Comparison of ENCODE assay signal across 14 cellular contexts in the genomic region with DNA sequence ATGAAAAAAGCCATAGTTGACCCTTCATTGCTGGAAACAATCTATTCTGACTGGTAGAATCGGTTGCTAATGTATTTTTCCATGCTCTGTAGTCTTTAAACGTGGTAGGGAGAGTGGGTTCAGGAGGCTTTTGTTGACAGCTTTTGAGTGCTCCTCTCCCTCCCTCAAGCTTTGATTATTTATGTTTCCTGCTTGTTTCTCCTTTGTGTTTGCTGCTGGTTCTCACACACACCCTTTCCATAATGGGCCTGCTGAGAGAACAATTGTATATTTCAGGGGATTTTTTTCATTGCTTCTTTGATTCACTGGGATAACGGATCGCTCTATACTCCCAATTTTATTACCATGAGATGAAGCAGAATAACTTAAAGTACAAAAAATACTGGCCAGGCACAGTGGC.
DNase-seq lines count a peak whose midpoint lies in the region; ATAC-seq and TF ChIP-seq lines count a peak whose summit lies in the region.
"Had no signal": no experiment of that assay in that cellular context is flagged by ENCODE, and none has a peak within 500 bp of the region (broad histone marks: within the 10 kb centered on the region; RNA-seq: fewer than 3 reads in every experiment).

No MANE protein-coding gene starts in this region.

- no peak overlapping the region for H3K4me3 Mint-ChIP-seq in activated naive CD4-positive, alpha-beta T cell treated with anti-CD3 and anti-CD28 coated beads, Interleukin-2, amount 50 U/mL, for 24 hours
- peak overlapping the region; percentile 28 for H3K4me3 Mint-ChIP-seq in activated B cell treated with CpG ODN at 0.5 μM for 24 hours
- H3K4me3 Mint-ChIP-seq: nephron progenitor cell had no signal

- H3K4me1 ChIP-seq in effector memory CD4-positive, alpha-beta T cell (ENCODE audit: control insufficient read depth, insufficient read depth, low read length, poor library complexity, severe bottlenecking): peaks cover 3% of the 10 kb centered on the region

- POLR2A ChIA-PET in activated B cell treated with CpG ODN at 0.5 μM for 24 hours (lab: Charles Lee): interaction anchor here (0.6 to 2.1 kb wide), 7 partner anchors 8 to 170 kb away, joined by 3 to 26 read pairs (median 4); a partner anchor contains a TSS

- peaks cover 61% of the 10 kb centered on the region for H3K36me3 ChIP-seq in effector memory CD4-positive, alpha-beta T cell (ENCODE audit: control insufficient read depth, insufficient read depth, low read length)

- no peaks in the 10 kb centered on the region for H3K9me3 ChIP-seq in effector memory CD4-positive, alpha-beta T cell (ENCODE audit: control insufficient read depth, low read length)
- H3K9me3 ChIP-seq: thoracic aorta had no signal

- peak overlapping the region; percentile 25 for H3K27ac ChIP-seq in effector memory CD4-positive, alpha-beta T cell (ENCODE audit: insufficient read depth, low read length, poor library complexity, severe bottlenecking)
- H3K27ac ChIP-seq: coronary artery, thoracic aorta had no signal

- intact Hi-C loops in activated B cell treated with CpG ODN at 0.5 μM for 24 hours (cut with micrococcal nuclease): loop anchor here (5.0 kb wide), 1 partner anchor 335 kb away; no protein-coding TSS in a partner anchor

- ATAC-seq in activated B cell treated with CpG ODN at 0.5 μM for 24 hours (ENCODE audit: low read depth) (no peak), HG02885 (IDR thresholded peaks at IDR 0.05; ENCODE audit: poor library complexity, unreplicated experiment) (no peak)

- peaks cover 26% of the 10 kb centered on the region for H3K36me3 Mint-ChIP-seq in activated naive CD4-positive, alpha-beta T cell treated with anti-CD3 and anti-CD28 coated beads, Interleukin-2, amount 50 U/mL, for 24 hours
- peaks cover 91% of the 10 kb centered on the region for H3K36me3 Mint-ChIP-seq in activated B cell treated with CpG ODN at 0.5 μM for 24 hours (ENCODE audit: low read depth)

- DNase-seq in activated naive CD4-positive, alpha-beta T cell (lab: John Stamatoyannopoulos, UW): no peak
- no peak for DNase-seq in activated B cell treated with CpG ODN at 0.5 μM for 24 hours
- no peak for DNase-seq in effector memory CD4-positive, alpha-beta T cell
- peak; percentile 14 for DNase-seq in superior temporal gyrus (ENCODE audit: extremely low spot score)
- DNase-seq in middle frontal gyrus (ENCODE audit: extremely low spot score, low spot score): no peak
- DNase-seq in SW 1271 (lab: John Stamatoyannopoulos, UW): no peak
- DNase-seq: Karpas-422, NCI-H1105, NCI-H226, nephron progenitor cell had no signal

- H3K27me3 Mint-ChIP-seq in activated naive CD4-positive, alpha-beta T cell treated with anti-CD3 and anti-CD28 coated beads, Interleukin-2, amount 50 U/mL, for 24 hours: no peaks in the 10 kb centered on the region
- H3K27me3 Mint-ChIP-seq in activated B cell treated with CpG ODN at 0.5 μM for 24 hours: no peaks in the 10 kb centered on the region

- CTCF ChIA-PET in activated B cell treated with CpG ODN at 0.5 μM for 24 hours (lab: Charles Lee): interaction anchor here (1.4 kb wide), 1 partner anchor 17 kb away, joined by 5 read pairs; no protein-coding TSS in a partner anchor

- no peaks in the 10 kb centered on the region for H3K27me3 ChIP-seq in effector memory CD4-positive, alpha-beta T cell (replicated peaks; ENCODE audit: control insufficient read depth, insufficient read depth, low read length, poor library complexity, severe bottlenecking)

- no peak for TF ChIP-seq CTCF in activated B cell treated with CpG ODN at 0.5 μM for 24 hours (IDR thresholded peaks at IDR 0.05)

- no peaks in the 10 kb centered on the region for H3K9me3 Mint-ChIP-seq in activated naive CD4-positive, alpha-beta T cell treated with anti-CD3 and anti-CD28 coated beads, Interleukin-2, amount 50 U/mL, for 24 hours
- H3K9me3 Mint-ChIP-seq in activated B cell treated with CpG ODN at 0.5 μM for 24 hours: no peaks in the 10 kb centered on the region

- no peak overlapping the region for H3K4me3 ChIP-seq in effector memory CD4-positive, alpha-beta T cell (ENCODE audit: insufficient read depth, low read depth, low read length, poor library complexity, severe bottlenecking)
- H3K4me3 ChIP-seq: coronary artery, thoracic aorta had no signal

- peak overlapping the region; percentile 68 for H3K27ac Mint-ChIP-seq in activated naive CD4-positive, alpha-beta T cell treated with anti-CD3 and anti-CD28 coated beads, Interleukin-2, amount 50 U/mL, for 24 hours
- H3K27ac Mint-ChIP-seq in activated B cell treated with CpG ODN at 0.5 μM for 24 hours: peak overlapping the region; percentile 82
- H3K27ac Mint-ChIP-seq: nephron progenitor cell had no signal

- peaks cover 25% of the 10 kb centered on the region for H3K4me1 Mint-ChIP-seq in activated naive CD4-positive, alpha-beta T cell treated with anti-CD3 and anti-CD28 coated beads, Interleukin-2, amount 50 U/mL, for 24 hours
- peaks cover 57% of the 10 kb centered on the region for H3K4me1 Mint-ChIP-seq in activated B cell treated with CpG ODN at 0.5 μM for 24 hours
